ENCODE assay signal across 8 cellular contexts in genomic region chr3:58008140-58009025, GRCh38. TPM values are rescaled to one million over a fixed set of nuclear protein-coding genes. Genes with fewer than 3 reads are reported as not detected.
DNase-seq lines count a peak whose midpoint lies in the region; ATAC-seq, FAIRE-seq and TF ChIP-seq lines count a peak whose summit lies in the region.

A gene with protein sequence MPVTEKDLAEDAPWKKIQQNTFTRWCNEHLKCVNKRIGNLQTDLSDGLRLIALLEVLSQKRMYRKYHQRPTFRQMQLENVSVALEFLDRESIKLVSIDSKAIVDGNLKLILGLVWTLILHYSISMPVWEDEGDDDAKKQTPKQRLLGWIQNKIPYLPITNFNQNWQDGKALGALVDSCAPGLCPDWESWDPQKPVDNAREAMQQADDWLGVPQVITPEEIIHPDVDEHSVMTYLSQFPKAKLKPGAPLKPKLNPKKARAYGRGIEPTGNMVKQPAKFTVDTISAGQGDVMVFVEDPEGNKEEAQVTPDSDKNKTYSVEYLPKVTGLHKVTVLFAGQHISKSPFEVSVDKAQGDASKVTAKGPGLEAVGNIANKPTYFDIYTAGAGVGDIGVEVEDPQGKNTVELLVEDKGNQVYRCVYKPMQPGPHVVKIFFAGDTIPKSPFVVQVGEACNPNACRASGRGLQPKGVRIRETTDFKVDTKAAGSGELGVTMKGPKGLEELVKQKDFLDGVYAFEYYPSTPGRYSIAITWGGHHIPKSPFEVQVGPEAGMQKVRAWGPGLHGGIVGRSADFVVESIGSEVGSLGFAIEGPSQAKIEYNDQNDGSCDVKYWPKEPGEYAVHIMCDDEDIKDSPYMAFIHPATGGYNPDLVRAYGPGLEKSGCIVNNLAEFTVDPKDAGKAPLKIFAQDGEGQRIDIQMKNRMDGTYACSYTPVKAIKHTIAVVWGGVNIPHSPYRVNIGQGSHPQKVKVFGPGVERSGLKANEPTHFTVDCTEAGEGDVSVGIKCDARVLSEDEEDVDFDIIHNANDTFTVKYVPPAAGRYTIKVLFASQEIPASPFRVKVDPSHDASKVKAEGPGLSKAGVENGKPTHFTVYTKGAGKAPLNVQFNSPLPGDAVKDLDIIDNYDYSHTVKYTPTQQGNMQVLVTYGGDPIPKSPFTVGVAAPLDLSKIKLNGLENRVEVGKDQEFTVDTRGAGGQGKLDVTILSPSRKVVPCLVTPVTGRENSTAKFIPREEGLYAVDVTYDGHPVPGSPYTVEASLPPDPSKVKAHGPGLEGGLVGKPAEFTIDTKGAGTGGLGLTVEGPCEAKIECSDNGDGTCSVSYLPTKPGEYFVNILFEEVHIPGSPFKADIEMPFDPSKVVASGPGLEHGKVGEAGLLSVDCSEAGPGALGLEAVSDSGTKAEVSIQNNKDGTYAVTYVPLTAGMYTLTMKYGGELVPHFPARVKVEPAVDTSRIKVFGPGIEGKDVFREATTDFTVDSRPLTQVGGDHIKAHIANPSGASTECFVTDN (N-terminal part only) (plus strand): TSS chr3:58008422. CDS start chr3:58008565, 143 bp downstream.

- no peaks in the 10 kb centered on the region for H3K9me3 ChIP-seq in SK-N-SH
- H3K9me3 ChIP-seq in osteoblast (ENCODE audit: low read depth, low read length) = no peaks in the 10 kb centered on the region
- H3K9me3 ChIP-seq in thoracic aorta = no peaks in the 10 kb centered on the region

- no peak for TF ChIP-seq EP300 in SK-N-SH (IDR thresholded peaks at IDR 0.05; ENCODE audit: borderline replicate concordance in 1 of 2, low read depth in 1 of 2, low read length in 1 of 2)

- DNase-seq in GM19239 (ENCODE audit: insufficient read length, low spot score) (peak; percentile 97), HL-60 (ENCODE audit: low read depth in 1 of 2, low spot score in 1 of 2) (peak; percentile 40 to 50), SK-N-SH (peak; percentile 99), glomerular endothelial cell (ENCODE audit: extremely low read depth, low read depth, low spot score) (no peak), osteoblast (ENCODE audit: insufficient read length, low spot score, missing footprints) (peak; percentile 98), thoracic aorta (ENCODE audit: low spot score) (no peak)
- DNase-seq in activated naive CD4-positive, alpha-beta T cell treated with anti-CD3 and anti-CD28 coated beads, Interleukin-2, amount 50 U/mL, for 16 hours = peak; percentile 80

- POLR2A ChIA-PET in SK-N-SH (lab: Yijun Ruan, JAX) = interaction anchor here (0.8 to 1.3 kb wide), 2 partner anchors 164 to 170 kb away, joined by 3 to 4 read pairs; no protein-coding TSS in a partner anchor

- peak within 1 kb of the TSS; percentile 96 for H3K4me2 ChIP-seq in SK-N-SH
- peak within 1 kb of the TSS; percentile 97 for H3K4me2 ChIP-seq in osteoblast (ENCODE audit: insufficient read depth, low read length)

- H3K9ac ChIP-seq in SK-N-SH = peak within 1 kb of the TSS; percentile 97

- H3K4me3 ChIP-seq in HL-60 (replicated peaks; ENCODE audit: insufficient read depth, low read length) (peak within 1 kb of the TSS; percentile 90), SK-N-SH (ENCODE audit: low read depth in 2 of 2, low read length in 1 of 2) (peak within 1 kb of the TSS; percentile 86 to 100), osteoblast (ENCODE audit: insufficient read depth, low read length) (peak within 1 kb of the TSS; percentile 87), thoracic aorta (peak within 1 kb of the TSS; percentile 90)

- H3F3A ChIP-seq in SK-N-SH (replicated peaks; ENCODE audit: insufficient read depth) = peaks cover 18% of the 10 kb centered on the region

- H3K27me3 ChIP-seq in HL-60 (ENCODE audit: insufficient read depth, poor library complexity, severe bottlenecking) = no peaks in the 10 kb centered on the region
- H3K27me3 ChIP-seq in SK-N-SH (ENCODE audit: insufficient read depth) = no peaks in the 10 kb centered on the region
- H3K27me3 ChIP-seq in osteoblast (ENCODE audit: insufficient read depth, low read length) = no peaks in the 10 kb centered on the region
- no peaks in the 10 kb centered on the region for H3K27me3 ChIP-seq in thoracic aorta (replicated peaks; ENCODE audit: insufficient read depth)

- H3K27ac ChIP-seq in C4-2B (peak within 1 kb of the TSS; percentile 96), HL-60 (replicated peaks) (peak within 1 kb of the TSS; percentile 59), SK-N-SH (ENCODE audit: low read depth in 2 of 2, low read length in 1 of 2) (peak within 1 kb of the TSS; percentile 62 to 85), osteoblast (ENCODE audit: low read depth, low read length) (peak within 1 kb of the TSS; percentile 54), thoracic aorta (peak within 1 kb of the TSS; percentile 77 to 80)

- peak; percentile 40 for ATAC-seq in thoracic aorta (ENCODE audit: insufficient number of reproducible peaks, low FRiP score, low read depth)

- H3K4me1 ChIP-seq in SK-N-SH (ENCODE audit: control insufficient read depth in 1 of 2, insufficient read depth in 2 of 2, low read depth in 1 of 2, low read length in 1 of 2) = peaks cover 10 to 33% of the 10 kb centered on the region in 2 experiments; a peak in 3 of 4 replicates
- peaks cover 37% of the 10 kb centered on the region for H3K4me1 ChIP-seq in osteoblast (ENCODE audit: insufficient read depth, low read length)
- peaks cover 22 to 31% of the 10 kb centered on the region in 2 donors for H3K4me1 ChIP-seq in thoracic aorta (ENCODE audit: control insufficient read depth in 1 of 2, low read depth in 2 of 2)

- no peak for FAIRE-seq in GM19239 (lab: Jason Lieb, UNC)

- no peaks in the 10 kb centered on the region for H3K9me2 ChIP-seq in SK-N-SH

- H3K79me2 ChIP-seq in SK-N-SH (ENCODE audit: insufficient read depth) (peaks cover 52% of the 10 kb centered on the region), osteoblast (ENCODE audit: insufficient read depth, low read length) (peaks cover 49% of the 10 kb centered on the region)

- peak; percentile 76 for TF ChIP-seq RAD21 in SK-N-SH (IDR thresholded peaks at IDR 0.05; ENCODE audit: low read length)

- WGBS in SK-N-SH (ENCODE audit: low lambda C conversion rate) = 2% methylated on average over 19 of the region's 91 CpGs

- H2AFZ ChIP-seq in SK-N-SH (ENCODE audit: low read depth) = peak within 1 kb of the TSS; percentile 85
- H2AFZ ChIP-seq in osteoblast (ENCODE audit: low read length) = peak within 1 kb of the TSS; percentile 77

- TF ChIP-seq CTCF in C4-2B (conservative IDR thresholded peaks at IDR 0.05) (peak; percentile 96), HL-60 (IDR thresholded peaks at IDR 0.05; ENCODE audit: insufficient read depth, low read length) (no peak), SK-N-SH (IDR thresholded peaks at IDR 0.05) (peak; percentile 68), osteoblast (IDR thresholded peaks at IDR 0.05; ENCODE audit: extremely low read depth, low read depth, low read length) (peak; percentile 50), thoracic aorta (IDR thresholded peaks at IDR 0.05) (peak; percentile 85)

- CTCF ChIA-PET in SK-N-SH (lab: Yijun Ruan, JAX) = interaction anchor here (0.6 to 4.9 kb wide), 52 partner anchors 7 to 546 kb away, joined by 3 to 39 read pairs (median 4); partner anchors contain the start of genes ABHD6, DNASE1L3, HTD2 and RPP14

- no peaks in the 10 kb centered on the region for H3K36me3 ChIP-seq in SK-N-SH (replicated peaks in 1 of 2; ENCODE audit: control insufficient read depth in 1 of 2, insufficient read depth in 2 of 2, low read length in 1 of 2)
- H3K36me3 ChIP-seq in osteoblast (ENCODE audit: insufficient read depth, low read length) = no peaks in the 10 kb centered on the region
- no peaks in the 10 kb centered on the region for H3K36me3 ChIP-seq in thoracic aorta

- peaks cover 24% of the 10 kb centered on the region for H4K20me1 ChIP-seq in SK-N-SH (ENCODE audit: insufficient read depth)
- peaks cover 45% of the 10 kb centered on the region for H4K20me1 ChIP-seq in osteoblast (ENCODE audit: insufficient read depth, low read length)

TF ChIP-seq in SK-N-SH, 30 proteins besides CTCF, POLR2A, EP300 and RAD21 (continues in another document):
- TF ChIP-seq MAX (IDR thresholded peaks at IDR 0.05; ENCODE audit: low read depth) (peak; percentile 28; the same call in 1 of the 2 replicates), SIN3A (IDR thresholded peaks at IDR 0.05; ENCODE audit: borderline replicate concordance, low read depth, low read length) (peak; percentile 13; the same call in 1 of the 2 replicates), SMC3 (IDR thresholded peaks at IDR 0.05; ENCODE audit: low read depth, low read length) (peak; percentile 81), ZBTB33 (IDR thresholded peaks at IDR 0.05; ENCODE audit: borderline replicate concordance, low read depth) (no peak), FOXJ3 (CRISPR knock-in tag; IDR thresholded peaks at IDR 0.05) (peak; percentile 59), GABPA (IDR thresholded peaks at IDR 0.05; ENCODE audit: low read depth) (no peak), POLR2AphosphoS5 (IDR thresholded peaks at IDR 0.05; ENCODE audit: low read depth, low read length) (peak; percentile 94)

RNA-seq across cellular contexts. Expression of the gene that starts here (rescaled TPM):
- 115 and 127 TPM in 2 replicates for polyA plus RNA-seq in SK-N-SH (2012; rRNA removed)
- 44.1 and 52.4 TPM in 2 replicates for polyA plus RNA-seq in SK-N-SH (2012; cell fraction: cytosol; rRNA removed)
- 397 and 536 TPM in 2 replicates for polyA plus RNA-seq in SK-N-SH (2012; cell fraction: nucleus; rRNA removed)
- total RNA-seq in glomerular endothelial cell (688 and 782 TPM in 2 replicates), osteoblast (259 and 274 TPM in 2 replicates), thoracic aorta (100 to 1,000 TPM in 1 of 2 donors, 10 to 100 TPM in 1; 96.9 to 139 TPM)

Comparison
In these comparisons a context has a peak if more than half of its experiments do, and no peak if none do; other contexts are left out.
1. DNase-seq: peak in GM19239 (single experiment), HL-60 (2 of 2), SK-N-SH (single experiment), activated naive CD4-positive, alpha-beta T cell treated with anti-CD3 and anti-CD28 coated beads, Interleukin-2, amount 50 U/mL, for 16 hours (single experiment) and osteoblast (single experiment); none in glomerular endothelial cell (single experiment) and thoracic aorta (single experiment).
2. Peak in every context shown above with its lines, with median percentiles within 50 percentile points of each other: H3K27ac ChIP-seq and H3K4me3 ChIP-seq.